In the genomic region with DNA sequence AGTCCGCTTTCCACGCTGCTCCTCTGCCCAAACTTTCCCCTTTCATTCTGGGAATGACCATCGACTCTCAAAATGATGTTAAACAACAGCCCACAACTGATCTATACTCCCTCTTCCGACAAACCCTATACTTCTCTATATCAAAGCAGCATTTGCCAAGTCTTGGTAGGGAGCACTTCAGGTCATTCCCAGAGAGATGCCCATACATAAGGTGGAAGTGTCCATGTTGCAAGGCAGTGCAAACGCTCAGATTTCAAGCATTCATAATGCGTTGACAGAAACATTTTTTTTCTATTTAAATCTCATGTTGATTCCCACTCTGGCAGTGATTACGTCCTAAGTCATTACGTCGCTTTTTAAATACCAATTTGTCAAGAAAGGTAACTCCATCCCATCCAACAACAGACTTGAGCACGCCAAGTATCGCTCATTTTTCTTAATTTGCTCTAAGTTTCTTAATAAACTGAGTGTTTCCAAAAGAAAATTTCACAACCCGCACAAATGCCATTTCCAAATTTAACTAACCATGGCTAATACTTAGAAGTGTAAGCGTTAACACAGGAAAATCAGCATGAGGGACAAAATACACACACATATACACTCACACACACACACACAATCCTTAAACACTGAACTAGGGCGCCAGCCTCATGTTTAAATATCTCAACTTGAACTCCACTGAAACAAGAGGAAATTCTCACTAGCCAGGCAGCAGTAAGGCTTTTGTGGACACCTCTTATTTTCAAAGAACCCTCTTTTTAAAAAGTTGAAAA, we compare ENCODE assay signal across 8 cellular contexts. TPM values are rescaled to one million over a fixed set of nuclear protein-coding genes. Genes with fewer than 3 reads are reported as not detected.
DNase-seq lines count a peak whose midpoint lies in the region; ATAC-seq, FAIRE-seq and TF ChIP-seq lines count a peak whose summit lies in the region.

No MANE protein-coding gene starts in this region.

- intact Hi-C loops in cardiac septum (cut with DNase I) = loop anchor here (2.0 to 10.0 kb wide), 4 partner anchors 93 to 421 kb away; a partner anchor contains a TSS

- H3K27me3 ChIP-seq in right atrium auricular region = no peaks in the 10 kb centered on the region
- no peaks in the 10 kb centered on the region for H3K27me3 ChIP-seq in adipocyte (replicated peaks; ENCODE audit: control insufficient read depth, insufficient read depth, low read length)
- H3K27me3 ChIP-seq in keratinocyte (ENCODE audit: control insufficient read depth, extremely low read depth, insufficient read depth, low read length) = no peaks in the 10 kb centered on the region

- H3K79me2 ChIP-seq in keratinocyte (ENCODE audit: control insufficient read depth, insufficient read depth, low read length) = peaks cover 54% of the 10 kb centered on the region

- H3K27ac Mint-ChIP-seq in stimulated activated naive CD8-positive, alpha-beta T cell treated with anti-CD3 and anti-CD28 coated beads, Interleukin-15, amount 100 ng/mL, for 72 hours = peak overlapping the region; percentile 68 to 93

- peak; percentile 2 for ATAC-seq in stimulated activated naive CD8-positive, alpha-beta T cell treated with anti-CD3 and anti-CD28 coated beads, Interleukin-15, amount 100 ng/mL, for 72 hours

- peak overlapping the region; percentile 87 to 88 for H3K27ac ChIP-seq in right atrium auricular region
- peak overlapping the region; percentile 66 for H3K27ac ChIP-seq in keratinocyte (ENCODE audit: control insufficient read depth, insufficient read depth, low read length)

- H4K20me1 ChIP-seq in keratinocyte (ENCODE audit: control insufficient read depth, extremely low read depth, insufficient read depth, low read length) = peaks cover 4% of the 10 kb centered on the region

- no peaks in the 10 kb centered on the region for H3K9me3 Mint-ChIP-seq in stimulated activated naive CD8-positive, alpha-beta T cell treated with anti-CD3 and anti-CD28 coated beads, Interleukin-15, amount 100 ng/mL, for 72 hours

- H3K9me3 ChIP-seq in right atrium auricular region = no peaks in the 10 kb centered on the region
- H3K9me3 ChIP-seq in adipocyte (ENCODE audit: control insufficient read depth, low read length) = no peaks in the 10 kb centered on the region
- no peaks in the 10 kb centered on the region for H3K9me3 ChIP-seq in keratinocyte (ENCODE audit: control insufficient read depth, low read depth, low read length)

- FAIRE-seq in keratinocyte (lab: Jason Lieb, UNC) = peak; percentile 29

- H2AFZ ChIP-seq in keratinocyte (ENCODE audit: control insufficient read depth, low read length) = peak overlapping the region; percentile 76

- DNase-seq in right atrium auricular region (ENCODE audit: low spot score) (no peak), cardiac septum (ENCODE audit: low spot score) (no peak), LHCN-M2 (ENCODE audit: low read depth) (peak; percentile 26), adipocyte (ENCODE audit: low read depth) (peak; percentile 48), keratinocyte (ENCODE audit: low read depth, low spot score) (no peak), NCI-H2029 treated with DMSO at 0.1 percent for 48 hours (lab: John Stamatoyannopoulos, UW) (no peak)
- no peak for DNase-seq in stimulated activated naive CD8-positive, alpha-beta T cell treated with anti-CD3 and anti-CD28 coated beads, Interleukin-15, amount 100 ng/mL, for 72 hours
- no peak for DNase-seq in stimulated activated CD4-positive, alpha-beta T cell treated with anti-CD3 and anti-CD28 coated beads, Interleukin-2, amount 100 ng/mL, for 48 hours

- peak overlapping the region; percentile 87 for H3K4me2 ChIP-seq in keratinocyte (ENCODE audit: control insufficient read depth, extremely low read depth, insufficient read depth, low read depth, low read length)

- H3K4me3 ChIP-seq in right atrium auricular region (peak overlapping the region; percentile 72 to 90), adipocyte (ENCODE audit: low read length) (peak overlapping the region; percentile 91), keratinocyte (ENCODE audit: control insufficient read depth in 2 of 3, extremely low read depth in 1 of 3, insufficient read depth in 2 of 3, low read depth in 1 of 3, low read length in 3 of 3) (peak overlapping the region; percentile 54 to 86 (median 83))

- H3K27me3 Mint-ChIP-seq in stimulated activated naive CD8-positive, alpha-beta T cell treated with anti-CD3 and anti-CD28 coated beads, Interleukin-15, amount 100 ng/mL, for 72 hours = no peaks in the 10 kb centered on the region

- peak overlapping the region; percentile 89 for H3K9ac ChIP-seq in adipocyte (ENCODE audit: low read length)
- peak overlapping the region; percentile 76 for H3K9ac ChIP-seq in keratinocyte (ENCODE audit: control insufficient read depth, extremely low read depth, insufficient read depth, low read length)

- H3K4me1 ChIP-seq in right atrium auricular region (peaks cover 0 to 16% of the 10 kb centered on the region in 2 donors), adipocyte (ENCODE audit: control insufficient read depth, insufficient read depth, low read length) (peaks cover 16% of the 10 kb centered on the region), keratinocyte (ENCODE audit: control insufficient read depth, extremely low read depth, insufficient read depth, low read length) (peaks cover 15% of the 10 kb centered on the region)

- H3K9me1 ChIP-seq in keratinocyte (ENCODE audit: control insufficient read depth, extremely low read depth, insufficient read depth, low read length) = peaks cover 3% of the 10 kb centered on the region

- H3K4me1 Mint-ChIP-seq in stimulated activated naive CD8-positive, alpha-beta T cell treated with anti-CD3 and anti-CD28 coated beads, Interleukin-15, amount 100 ng/mL, for 72 hours = peaks cover 38% of the 10 kb centered on the region

- H3K4me3 Mint-ChIP-seq in stimulated activated naive CD8-positive, alpha-beta T cell treated with anti-CD3 and anti-CD28 coated beads, Interleukin-15, amount 100 ng/mL, for 72 hours = peak overlapping the region; percentile 92 to 99

- TF ChIP-seq CTCF in right atrium auricular region (IDR thresholded peaks at IDR 0.05) (no peak), keratinocyte (optimal IDR thresholded peaks at IDR 0.05 in 1 of 3, IDR thresholded peaks at IDR 0.05 in 1 of 3, conservative IDR thresholded peaks at IDR 0.05 in 1 of 3; ENCODE audit: extremely low read depth in 1 of 3, insufficient read depth in 2 of 3, low read length in 3 of 3) (no peak)

- dilution Hi-C loops in keratinocyte (cut with MboI; ENCODE audit: extremely low pct_ligation_motif_present, low sequenced_read_pairs) = no loop called here

- H3K36me3 ChIP-seq in right atrium auricular region (no peaks in the 10 kb centered on the region), adipocyte (ENCODE audit: control insufficient read depth, insufficient read depth, low read length, severe bottlenecking) (no peaks in the 10 kb centered on the region), keratinocyte (ENCODE audit: control insufficient read depth in 2 of 2, extremely low read depth in 1 of 2, insufficient read depth in 2 of 2, low read length in 2 of 2) (no peaks in the 10 kb centered on the region)

RNA-seq across cellular contexts. Expression of a gene that starts 1.1 kb away (rescaled TPM):
- total RNA-seq in right atrium auricular region (1 to 10 TPM; 5.9 TPM), cardiac septum (6.5 TPM), LHCN-M2 (2014; rRNA removed) (19.2 and 19.8 TPM in 2 replicates)
- polyA plus RNA-seq in LHCN-M2 (2012) = 4.5 TPM
- 4.3 to 8.1 TPM (median 5.3 TPM) in 3 replicates for polyA plus RNA-seq in keratinocyte
- polyA plus RNA-seq in keratinocyte (2011; ENCODE audit: low read depth) = 9.7 TPM
- polyA plus RNA-seq in keratinocyte (2011; cell fraction: cytosol; rRNA removed) = 1.7 and 4.3 TPM in 2 replicates
- polyA plus RNA-seq in keratinocyte (2011; cell fraction: nucleus; rRNA removed) = 7.2 and 11.0 TPM in 2 replicates
- 3.7 and 4.9 TPM in 2 replicates for polyA plus RNA-seq in keratinocyte (2012; ENCODE audit: low replicate concordance)
- 0.52 to 9.9 TPM (median 3.5 TPM) in 3 replicates for polyA minus RNA-seq in keratinocyte
- 2.5 TPM for polyA minus RNA-seq in keratinocyte (2011; cell fraction: cytosol; rRNA and poly(A)+ RNA removed)
- 8.7 and 16.1 TPM in 2 replicates for polyA minus RNA-seq in keratinocyte (2011; cell fraction: nucleus; rRNA and poly(A)+ RNA removed)

Comparison
In these comparisons a context has a peak if more than half of its experiments do, and no peak if none do; other contexts are left out.
1. DNase-seq: peak in LHCN-M2 (single experiment) and adipocyte (single experiment); none in right atrium auricular region (single experiment), cardiac septum (single experiment), keratinocyte (single experiment), stimulated activated naive CD8-positive, alpha-beta T cell treated with anti-CD3 and anti-CD28 coated beads, Interleukin-15, amount 100 ng/mL, for 72 hours (0 of 2), stimulated activated CD4-positive, alpha-beta T cell treated with anti-CD3 and anti-CD28 coated beads, Interleukin-2, amount 100 ng/mL, for 48 hours (0 of 2) and NCI-H2029 treated with DMSO at 0.1 percent for 48 hours (single experiment).
2. Peak in every context shown above with its lines, with median percentiles within 50 percentile points of each other: H3K4me3 ChIP-seq.